In the genomic region with DNA sequence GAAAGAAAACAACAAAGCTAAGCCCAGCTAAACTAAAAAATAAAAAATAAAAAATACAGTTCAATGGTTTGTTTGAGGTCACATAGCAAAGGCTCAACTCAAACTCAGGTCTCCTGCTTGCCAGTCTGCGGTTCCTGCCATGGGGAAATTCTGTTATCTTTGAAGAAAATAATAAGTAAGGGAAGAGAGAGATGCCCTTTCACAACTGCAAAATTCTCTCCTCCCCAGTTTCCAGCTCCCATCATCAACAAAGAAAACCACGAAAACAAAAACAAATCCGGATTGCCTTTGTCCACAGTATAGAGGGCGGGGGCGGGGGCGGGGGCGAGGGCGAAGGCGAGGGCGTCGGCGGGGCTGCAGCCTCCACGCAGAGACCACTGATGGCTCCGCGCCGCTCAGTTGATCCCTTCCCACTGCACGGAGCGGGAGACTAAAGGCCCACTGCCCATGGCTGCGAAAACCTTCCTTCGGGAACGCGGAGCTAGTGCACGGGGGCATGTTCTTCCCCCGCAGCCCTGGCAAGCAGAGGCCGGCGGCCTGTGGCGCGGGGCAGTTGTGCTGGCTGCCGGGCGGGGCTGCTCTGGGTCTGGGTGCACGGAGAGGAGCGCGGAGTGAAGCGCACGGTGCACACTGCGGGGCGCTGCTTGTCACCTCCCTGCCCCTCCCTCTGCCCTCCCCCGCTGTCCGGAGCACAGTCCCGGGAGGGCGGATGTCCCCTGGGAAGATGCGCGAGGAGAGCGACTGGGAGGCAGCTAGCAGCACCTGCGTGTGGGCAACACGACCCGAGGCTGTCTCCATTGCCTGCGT, we compare ENCODE assay signal across 8 cellular contexts. TPM values are rescaled to one million over a fixed set of nuclear protein-coding genes. Genes with fewer than 3 reads are reported as not detected.
DNase-seq lines count a peak whose midpoint lies in the region; ATAC-seq, FAIRE-seq and TF ChIP-seq lines count a peak whose summit lies in the region.

No MANE protein-coding gene starts in this region.

- intact Hi-C loops in activated B cell treated with CpG ODN at 0.5 μM for 24 hours (cut with micrococcal nuclease): no loop called here

- FAIRE-seq in D721Med (lab: Jason Lieb, UNC): no peak

- H3K4me1 ChIP-seq in esophagus (ENCODE audit: control insufficient read depth in 2 of 2, insufficient read depth in 2 of 2, low read length in 1 of 2) (no peaks in the 10 kb centered on the region), subcutaneous abdominal adipose tissue (ENCODE audit: control insufficient read depth in 5 of 5, insufficient read depth in 5 of 5, low read length in 5 of 5) (peaks cover 3 to 19% (median 15%) of the 10 kb centered on the region in 5 donors)

- CTCF ChIA-PET in activated B cell treated with CpG ODN at 0.5 μM for 24 hours (lab: Charles Lee): no interaction called here

- H3K9me3 ChIP-seq in esophagus (ENCODE audit: control insufficient read depth in 2 of 2, insufficient read depth in 1 of 2, low read depth in 1 of 2, low read length in 1 of 2): no peaks in the 10 kb centered on the region
- no peaks in the 10 kb centered on the region for H3K9me3 ChIP-seq in subcutaneous abdominal adipose tissue (ENCODE audit: control insufficient read depth in 5 of 5, low read length in 5 of 5)

- H3K9ac ChIP-seq in subcutaneous abdominal adipose tissue (ENCODE audit: low read length in 5 of 5): peak overlapping the region in 4 of 5 donors; percentile 36 to 68 (median 50)

- no peaks in the 10 kb centered on the region for H3K27me3 ChIP-seq in esophagus (ENCODE audit: control insufficient read depth in 1 of 2, insufficient read depth in 2 of 2, low read length in 2 of 2)
- H3K27me3 ChIP-seq in subcutaneous abdominal adipose tissue (ENCODE audit: control insufficient read depth in 5 of 5, insufficient read depth in 4 of 5, low read length in 5 of 5): no peaks in the 10 kb centered on the region

- DNase-seq in D721Med (ENCODE audit: insufficient read length, low spot score) (peak; percentile 46), H4 (ENCODE audit: low spot score) (peak; percentile 48), NCI-H1105 (lab: John Stamatoyannopoulos, UW) (peak; percentile 63), activated B cell treated with CpG ODN at 0.5 μM for 24 hours (no peak), middle frontal gyrus (ENCODE audit: extremely low spot score, low spot score) (peak; percentile 33)

- peaks cover 5% of the 10 kb centered on the region for H3K4me1 Mint-ChIP-seq in activated B cell treated with CpG ODN at 0.5 μM for 24 hours

- H3K27ac Mint-ChIP-seq in activated B cell treated with CpG ODN at 0.5 μM for 24 hours: no peak overlapping the region

- ATAC-seq in activated B cell treated with CpG ODN at 0.5 μM for 24 hours (ENCODE audit: low read depth) (peak; percentile 57), HG03439 (IDR thresholded peaks at IDR 0.05; ENCODE audit: unreplicated experiment) (no peak)

- H3K27ac ChIP-seq in esophagus (ENCODE audit: low read depth in 2 of 2, low read length in 1 of 2) (no peak overlapping the region), subcutaneous abdominal adipose tissue (ENCODE audit: low read depth, low read length) (no peak overlapping the region)

- no peaks in the 10 kb centered on the region for H3K9me3 Mint-ChIP-seq in activated B cell treated with CpG ODN at 0.5 μM for 24 hours

- H3K36me3 ChIP-seq in esophagus (ENCODE audit: control insufficient read depth in 2 of 2, insufficient read depth in 2 of 2, low read length in 1 of 2) (no peaks in the 10 kb centered on the region), subcutaneous abdominal adipose tissue (ENCODE audit: control insufficient read depth in 5 of 5, insufficient read depth in 5 of 5, low read length in 5 of 5) (no peaks in the 10 kb centered on the region)

- 2 to 3% methylated on average over 48 of the region's 48 CpGs for WGBS in esophagus, 2 donors

- no peaks in the 10 kb centered on the region for H3K36me3 Mint-ChIP-seq in activated B cell treated with CpG ODN at 0.5 μM for 24 hours (ENCODE audit: low read depth)

- TF ChIP-seq CTCF in D721Med (IDR thresholded peaks at IDR 0.05; ENCODE audit: insufficient read depth, missing control alignments) (no peak), activated B cell treated with CpG ODN at 0.5 μM for 24 hours (IDR thresholded peaks at IDR 0.05) (no peak)

- POLR2A ChIA-PET in activated B cell treated with CpG ODN at 0.5 μM for 24 hours (lab: Charles Lee): no interaction called here

- H3K4me3 ChIP-seq in esophagus (ENCODE audit: low read depth in 1 of 2, low read length in 2 of 2): peak overlapping the region; percentile 50 to 59
- H3K4me3 ChIP-seq in subcutaneous abdominal adipose tissue (ENCODE audit: low read depth in 1 of 5, low read length in 5 of 5): peak overlapping the region; percentile 64 to 80 (median 72)

- H3K27me3 Mint-ChIP-seq in activated B cell treated with CpG ODN at 0.5 μM for 24 hours: peaks cover 14% of the 10 kb centered on the region

- peak overlapping the region; percentile 36 for H3K4me3 Mint-ChIP-seq in activated B cell treated with CpG ODN at 0.5 μM for 24 hours

RNA-seq across cellular contexts. Expression of gene TPD52L1, which starts 54.2 kb away (rescaled TPM):
- total RNA-seq in H4 (2014; rRNA removed; shearing (Covaris generic)): 3.4 and 4.5 TPM in 2 replicates
- total RNA-seq in activated B cell treated with CpG ODN at 0.5 μM for 24 hours: not detected in 2 replicates
- 100 to 1,000 TPM; 154 to 245 TPM for polyA plus RNA-seq in esophagus
